1 cellular context compared by ENCODE assay signal in the genomic region with DNA sequence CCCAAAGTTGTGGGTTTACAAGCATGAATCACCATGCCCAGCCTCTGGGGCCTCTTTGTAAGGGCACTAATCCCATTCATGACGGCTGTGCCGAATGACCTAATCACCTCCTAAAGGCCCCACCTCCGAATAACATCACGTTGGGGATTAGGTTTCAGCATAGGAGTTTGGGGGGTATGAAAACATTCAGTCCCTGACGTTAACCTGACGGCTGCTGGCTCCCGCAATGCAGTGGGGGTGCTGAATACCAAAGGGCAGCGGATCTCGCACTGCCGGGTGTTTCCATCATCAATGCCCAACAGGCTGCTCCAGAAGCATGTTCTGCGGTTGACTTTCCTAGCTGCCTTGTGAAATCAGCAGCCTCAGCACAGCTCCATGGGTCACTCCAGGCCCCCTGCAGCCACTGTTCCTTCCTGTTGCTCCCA.
TF ChIP-seq lines count a peak whose summit lies in the region.

No MANE protein-coding gene starts in this region.

TF ChIP-seq in GM23338, 12 proteins besides CTCF, POLR2A, EP300 and RAD21 (continued from another document):
- TF ChIP-seq, protein P1, sequence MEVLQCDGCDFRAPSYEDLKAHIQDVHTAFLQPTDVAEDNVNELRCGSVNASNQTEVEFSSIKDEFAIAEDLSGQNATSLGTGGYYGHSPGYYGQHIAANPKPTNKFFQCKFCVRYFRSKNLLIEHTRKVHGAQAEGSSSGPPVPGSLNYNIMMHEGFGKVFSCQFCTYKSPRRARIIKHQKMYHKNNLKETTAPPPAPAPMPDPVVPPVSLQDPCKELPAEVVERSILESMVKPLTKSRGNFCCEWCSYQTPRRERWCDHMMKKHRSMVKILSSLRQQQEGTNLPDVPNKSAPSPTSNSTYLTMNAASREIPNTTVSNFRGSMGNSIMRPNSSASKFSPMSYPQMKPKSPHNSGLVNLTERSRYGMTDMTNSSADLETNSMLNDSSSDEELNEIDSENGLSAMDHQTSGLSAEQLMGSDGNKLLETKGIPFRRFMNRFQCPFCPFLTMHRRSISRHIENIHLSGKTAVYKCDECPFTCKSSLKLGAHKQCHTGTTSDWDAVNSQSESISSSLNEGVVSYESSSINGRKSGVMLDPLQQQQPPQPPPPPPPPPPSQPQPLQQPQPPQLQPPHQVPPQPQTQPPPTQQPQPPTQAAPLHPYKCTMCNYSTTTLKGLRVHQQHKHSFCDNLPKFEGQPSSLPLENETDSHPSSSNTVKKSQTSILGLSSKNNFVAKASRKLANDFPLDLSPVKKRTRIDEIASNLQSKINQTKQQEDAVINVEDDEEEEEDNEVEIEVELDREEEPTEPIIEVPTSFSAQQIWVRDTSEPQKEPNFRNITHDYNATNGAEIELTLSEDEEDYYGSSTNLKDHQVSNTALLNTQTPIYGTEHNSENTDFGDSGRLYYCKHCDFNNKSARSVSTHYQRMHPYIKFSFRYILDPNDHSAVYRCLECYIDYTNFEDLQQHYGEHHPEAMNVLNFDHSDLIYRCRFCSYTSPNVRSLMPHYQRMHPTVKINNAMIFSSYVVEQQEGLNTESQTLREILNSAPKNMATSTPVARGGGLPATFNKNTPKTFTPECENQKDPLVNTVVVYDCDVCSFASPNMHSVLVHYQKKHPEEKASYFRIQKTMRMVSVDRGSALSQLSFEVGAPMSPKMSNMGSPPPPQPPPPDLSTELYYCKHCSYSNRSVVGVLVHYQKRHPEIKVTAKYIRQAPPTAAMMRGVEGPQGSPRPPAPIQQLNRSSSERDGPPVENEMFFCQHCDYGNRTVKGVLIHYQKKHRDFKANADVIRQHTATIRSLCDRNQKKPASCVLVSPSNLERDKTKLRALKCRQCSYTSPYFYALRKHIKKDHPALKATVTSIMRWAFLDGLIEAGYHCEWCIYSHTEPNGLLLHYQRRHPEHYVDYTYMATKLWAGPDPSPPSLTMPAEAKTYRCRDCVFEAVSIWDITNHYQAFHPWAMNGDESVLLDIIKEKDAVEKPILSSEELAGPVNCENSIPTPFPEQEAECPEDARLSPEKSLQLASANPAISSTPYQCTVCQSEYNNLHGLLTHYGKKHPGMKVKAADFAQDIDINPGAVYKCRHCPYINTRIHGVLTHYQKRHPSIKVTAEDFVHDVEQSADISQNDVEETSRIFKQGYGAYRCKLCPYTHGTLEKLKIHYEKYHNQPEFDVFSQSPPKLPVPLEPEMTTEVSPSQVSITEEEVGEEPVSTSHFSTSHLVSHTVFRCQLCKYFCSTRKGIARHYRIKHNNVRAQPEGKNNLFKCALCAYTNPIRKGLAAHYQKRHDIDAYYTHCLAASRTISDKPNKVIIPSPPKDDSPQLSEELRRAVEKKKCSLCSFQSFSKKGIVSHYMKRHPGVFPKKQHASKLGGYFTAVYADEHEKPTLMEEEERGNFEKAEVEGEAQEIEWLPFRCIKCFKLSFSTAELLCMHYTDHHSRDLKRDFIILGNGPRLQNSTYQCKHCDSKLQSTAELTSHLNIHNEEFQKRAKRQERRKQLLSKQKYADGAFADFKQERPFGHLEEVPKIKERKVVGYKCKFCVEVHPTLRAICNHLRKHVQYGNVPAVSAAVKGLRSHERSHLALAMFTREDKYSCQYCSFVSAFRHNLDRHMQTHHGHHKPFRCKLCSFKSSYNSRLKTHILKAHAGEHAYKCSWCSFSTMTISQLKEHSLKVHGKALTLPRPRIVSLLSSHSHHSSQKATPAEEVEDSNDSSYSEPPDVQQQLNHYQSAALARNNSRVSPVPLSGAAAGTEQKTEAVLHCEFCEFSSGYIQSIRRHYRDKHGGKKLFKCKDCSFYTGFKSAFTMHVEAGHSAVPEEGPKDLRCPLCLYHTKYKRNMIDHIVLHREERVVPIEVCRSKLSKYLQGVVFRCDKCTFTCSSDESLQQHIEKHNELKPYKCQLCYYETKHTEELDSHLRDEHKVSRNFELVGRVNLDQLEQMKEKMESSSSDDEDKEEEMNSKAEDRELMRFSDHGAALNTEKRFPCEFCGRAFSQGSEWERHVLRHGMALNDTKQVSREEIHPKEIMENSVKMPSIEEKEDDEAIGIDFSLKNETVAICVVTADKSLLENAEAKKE (CRISPR knock-in tag; IDR thresholded peaks at IDR 0.05): no peak
- no peak for TF ChIP-seq JUNB (IDR thresholded peaks at IDR 0.05; ENCODE audit: unreplicated experiment)
- TF ChIP-seq, protein P2, sequence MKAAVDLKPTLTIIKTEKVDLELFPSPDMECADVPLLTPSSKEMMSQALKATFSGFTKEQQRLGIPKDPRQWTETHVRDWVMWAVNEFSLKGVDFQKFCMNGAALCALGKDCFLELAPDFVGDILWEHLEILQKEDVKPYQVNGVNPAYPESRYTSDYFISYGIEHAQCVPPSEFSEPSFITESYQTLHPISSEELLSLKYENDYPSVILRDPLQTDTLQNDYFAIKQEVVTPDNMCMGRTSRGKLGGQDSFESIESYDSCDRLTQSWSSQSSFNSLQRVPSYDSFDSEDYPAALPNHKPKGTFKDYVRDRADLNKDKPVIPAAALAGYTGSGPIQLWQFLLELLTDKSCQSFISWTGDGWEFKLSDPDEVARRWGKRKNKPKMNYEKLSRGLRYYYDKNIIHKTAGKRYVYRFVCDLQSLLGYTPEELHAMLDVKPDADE (IDR thresholded peaks at IDR 0.05): no peak
- no peak for TF ChIP-seq EZH2 (IDR thresholded peaks at IDR 0.05; ENCODE audit: low read depth, unreplicated experiment)
- TF ChIP-seq POLR2AphosphoS5 (IDR thresholded peaks at IDR 0.05; ENCODE audit: low read depth): no peak
- TF ChIP-seq STAT1 (IDR thresholded peaks at IDR 0.05; ENCODE audit: unreplicated experiment): no peak
